1 cellular context compared by ENCODE assay signal in genomic region chr13:113122571-113123225, GRCh38.
TF ChIP-seq lines count a peak whose summit lies in the region.

F10 (plus strand) TSS chr13:113122799; CDS start chr13:113122856, 57 bp downstream.

TF ChIP-seq in HepG2, 621 proteins besides CTCF, POLR2A, EP300 and RAD21 (continued from another document and continues in another):
- TF ChIP-seq, protein P1, sequence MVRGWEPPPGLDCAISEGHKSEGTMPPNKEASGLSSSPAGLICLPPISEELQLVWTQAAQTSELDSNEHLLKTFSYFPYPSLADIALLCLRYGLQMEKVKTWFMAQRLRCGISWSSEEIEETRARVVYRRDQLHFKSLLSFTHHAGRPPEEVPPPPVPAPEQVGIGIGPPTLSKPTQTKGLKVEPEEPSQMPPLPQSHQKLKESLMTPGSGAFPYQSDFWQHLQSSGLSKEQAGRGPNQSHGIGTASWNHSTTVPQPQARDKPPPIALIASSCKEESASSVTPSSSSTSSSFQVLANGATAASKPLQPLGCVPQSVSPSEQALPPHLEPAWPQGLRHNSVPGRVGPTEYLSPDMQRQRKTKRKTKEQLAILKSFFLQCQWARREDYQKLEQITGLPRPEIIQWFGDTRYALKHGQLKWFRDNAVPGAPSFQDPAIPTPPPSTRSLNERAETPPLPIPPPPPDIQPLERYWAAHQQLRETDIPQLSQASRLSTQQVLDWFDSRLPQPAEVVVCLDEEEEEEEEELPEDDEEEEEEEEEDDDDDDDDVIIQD (CRISPR knock-in tag; IDR thresholded peaks at IDR 0.05; ENCODE audit: low read depth), result no peak
- no peak for TF ChIP-seq ZNF235 (CRISPR knock-in tag; IDR thresholded peaks at IDR 0.05; ENCODE audit: borderline replicate concordance)
- TF ChIP-seq TCF12 (IDR thresholded peaks at IDR 0.05), result no peak
- 0 out of 2 replicates have a peak, but pooled peaks have one; percentile 55 for TF ChIP-seq TCF12 (CRISPR knock-in tag; IDR thresholded peaks at IDR 0.05)
- no peak for TF ChIP-seq KAT2B (IDR thresholded peaks at IDR 0.05; ENCODE audit: borderline replicate concordance, low read depth, low read length)
- TF ChIP-seq WIZ (CRISPR knock-in tag; IDR thresholded peaks at IDR 0.05), result no peak
- TF ChIP-seq TBL1XR1 (IDR thresholded peaks at IDR 0.05; ENCODE audit: borderline replicate concordance, low read length, partially characterized antibody), result no peak
- TF ChIP-seq BCL6 (CRISPR knock-in tag; IDR thresholded peaks at IDR 0.05), result peak; percentile 56; the same call in 1 of the 2 replicates
- 0 out of 2 replicates have a peak, but pooled peaks have one; percentile 58 for TF ChIP-seq ZNF652 (CRISPR knock-in tag; IDR thresholded peaks at IDR 0.05; ENCODE audit: borderline replicate concordance, low read depth)
- peak; percentile 72 for TF ChIP-seq GATAD1 (CRISPR knock-in tag; IDR thresholded peaks at IDR 0.05)
- no peak for TF ChIP-seq ZFAT (CRISPR knock-in tag; conservative IDR thresholded peaks at IDR 0.05)
- no peak for TF ChIP-seq ZUFSP (CRISPR knock-in tag; IDR thresholded peaks at IDR 0.05; ENCODE audit: borderline replicate concordance)
- TF ChIP-seq, protein P2, sequence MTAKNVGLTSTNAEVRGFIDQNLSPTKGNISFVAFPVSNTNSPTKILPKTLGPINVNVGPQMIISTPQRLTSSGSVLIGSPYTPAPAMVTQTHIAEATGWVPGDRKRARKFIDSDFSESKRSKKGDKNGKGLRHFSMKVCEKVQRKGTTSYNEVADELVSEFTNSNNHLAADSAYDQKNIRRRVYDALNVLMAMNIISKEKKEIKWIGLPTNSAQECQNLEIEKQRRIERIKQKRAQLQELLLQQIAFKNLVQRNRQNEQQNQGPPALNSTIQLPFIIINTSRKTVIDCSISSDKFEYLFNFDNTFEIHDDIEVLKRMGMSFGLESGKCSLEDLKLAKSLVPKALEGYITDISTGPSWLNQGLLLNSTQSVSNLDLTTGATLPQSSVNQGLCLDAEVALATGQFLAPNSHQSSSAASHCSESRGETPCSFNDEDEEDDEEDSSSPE (CRISPR knock-in tag; IDR thresholded peaks at IDR 0.05), result peak; percentile 53; the same call in 1 of the 2 replicates
- TF ChIP-seq, protein P3, sequence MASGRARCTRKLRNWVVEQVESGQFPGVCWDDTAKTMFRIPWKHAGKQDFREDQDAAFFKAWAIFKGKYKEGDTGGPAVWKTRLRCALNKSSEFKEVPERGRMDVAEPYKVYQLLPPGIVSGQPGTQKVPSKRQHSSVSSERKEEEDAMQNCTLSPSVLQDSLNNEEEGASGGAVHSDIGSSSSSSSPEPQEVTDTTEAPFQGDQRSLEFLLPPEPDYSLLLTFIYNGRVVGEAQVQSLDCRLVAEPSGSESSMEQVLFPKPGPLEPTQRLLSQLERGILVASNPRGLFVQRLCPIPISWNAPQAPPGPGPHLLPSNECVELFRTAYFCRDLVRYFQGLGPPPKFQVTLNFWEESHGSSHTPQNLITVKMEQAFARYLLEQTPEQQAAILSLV (CRISPR knock-in tag; IDR thresholded peaks at IDR 0.05; ENCODE audit: borderline replicate concordance), result peak; percentile 43; the same call in 1 of the 2 replicates
- TF ChIP-seq, protein P4, sequence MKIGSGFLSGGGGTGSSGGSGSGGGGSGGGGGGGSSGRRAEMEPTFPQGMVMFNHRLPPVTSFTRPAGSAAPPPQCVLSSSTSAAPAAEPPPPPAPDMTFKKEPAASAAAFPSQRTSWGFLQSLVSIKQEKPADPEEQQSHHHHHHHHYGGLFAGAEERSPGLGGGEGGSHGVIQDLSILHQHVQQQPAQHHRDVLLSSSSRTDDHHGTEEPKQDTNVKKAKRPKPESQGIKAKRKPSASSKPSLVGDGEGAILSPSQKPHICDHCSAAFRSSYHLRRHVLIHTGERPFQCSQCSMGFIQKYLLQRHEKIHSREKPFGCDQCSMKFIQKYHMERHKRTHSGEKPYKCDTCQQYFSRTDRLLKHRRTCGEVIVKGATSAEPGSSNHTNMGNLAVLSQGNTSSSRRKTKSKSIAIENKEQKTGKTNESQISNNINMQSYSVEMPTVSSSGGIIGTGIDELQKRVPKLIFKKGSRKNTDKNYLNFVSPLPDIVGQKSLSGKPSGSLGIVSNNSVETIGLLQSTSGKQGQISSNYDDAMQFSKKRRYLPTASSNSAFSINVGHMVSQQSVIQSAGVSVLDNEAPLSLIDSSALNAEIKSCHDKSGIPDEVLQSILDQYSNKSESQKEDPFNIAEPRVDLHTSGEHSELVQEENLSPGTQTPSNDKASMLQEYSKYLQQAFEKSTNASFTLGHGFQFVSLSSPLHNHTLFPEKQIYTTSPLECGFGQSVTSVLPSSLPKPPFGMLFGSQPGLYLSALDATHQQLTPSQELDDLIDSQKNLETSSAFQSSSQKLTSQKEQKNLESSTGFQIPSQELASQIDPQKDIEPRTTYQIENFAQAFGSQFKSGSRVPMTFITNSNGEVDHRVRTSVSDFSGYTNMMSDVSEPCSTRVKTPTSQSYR (CRISPR knock-in tag; IDR thresholded peaks at IDR 0.05; ENCODE audit: borderline replicate concordance), result no peak; the same call in 1 of the 2 replicates
- TF ChIP-seq SALL1 (CRISPR knock-in tag; IDR thresholded peaks at IDR 0.05), result peak; percentile 96
- peak; percentile 87 for TF ChIP-seq THRA (CRISPR knock-in tag; IDR thresholded peaks at IDR 0.05; ENCODE audit: borderline replicate concordance)
- TF ChIP-seq POGK (CRISPR knock-in tag; conservative IDR thresholded peaks at IDR 0.05), result no peak; the same call in 1 of the 2 replicates
- peak; percentile 93; the same call in 1 of the 2 replicates for TF ChIP-seq IRX3 (CRISPR knock-in tag; IDR thresholded peaks at IDR 0.05; ENCODE audit: borderline replicate concordance, low read depth)
- TF ChIP-seq KDM6A (CRISPR knock-in tag; IDR thresholded peaks at IDR 0.05; ENCODE audit: low read depth), result peak; percentile 73
- TF ChIP-seq TAF15 (IDR thresholded peaks at IDR 0.05; ENCODE audit: low read depth, low read length, poor library complexity, severe bottlenecking), result no peak
- 0 out of 2 replicates have a peak, but pooled peaks have one; percentile 22 for TF ChIP-seq ZNF790 (CRISPR knock-in tag; IDR thresholded peaks at IDR 0.05; ENCODE audit: borderline replicate concordance)
- peak; percentile 85 for TF ChIP-seq ERF (CRISPR knock-in tag; IDR thresholded peaks at IDR 0.05)
- TF ChIP-seq GFI1 (CRISPR knock-in tag; IDR thresholded peaks at IDR 0.05; ENCODE audit: borderline replicate concordance), result no peak; the same call in 1 of the 2 replicates
- TF ChIP-seq ZNF629 (CRISPR knock-in tag; conservative IDR thresholded peaks at IDR 0.05), result peak; percentile 73
- TF ChIP-seq NFKBIZ (CRISPR knock-in tag; IDR thresholded peaks at IDR 0.05), result peak; percentile 80; the same call in 1 of the 2 replicates
- TF ChIP-seq HMGXB3 (CRISPR knock-in tag; IDR thresholded peaks at IDR 0.05; ENCODE audit: borderline replicate concordance), result no peak
- peak; percentile 55; the same call in 1 of the 2 replicates for TF ChIP-seq ETV5 (CRISPR knock-in tag; IDR thresholded peaks at IDR 0.05; ENCODE audit: borderline replicate concordance)
- TF ChIP-seq, protein P5, sequence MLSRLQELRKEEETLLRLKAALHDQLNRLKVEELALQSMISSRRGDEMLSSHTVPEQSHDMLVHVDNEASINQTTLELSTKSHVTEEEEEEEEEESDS (CRISPR knock-in tag; IDR thresholded peaks at IDR 0.05; ENCODE audit: borderline replicate concordance), result peak; percentile 84; the same call in 1 of the 2 replicates
- TF ChIP-seq ZFP91 (CRISPR knock-in tag; IDR thresholded peaks at IDR 0.05; ENCODE audit: borderline replicate concordance), result peak; percentile 96
- no peak for TF ChIP-seq JARID2 (CRISPR knock-in tag; IDR thresholded peaks at IDR 0.05; ENCODE audit: insufficient replicate concordance)
- TF ChIP-seq ZSCAN22 (CRISPR knock-in tag; IDR thresholded peaks at IDR 0.05), result peak; percentile 91
- TF ChIP-seq GTF2F1 (IDR thresholded peaks at IDR 0.05; ENCODE audit: low read length), result no peak
- no peak for TF ChIP-seq TOE1 (CRISPR knock-in tag; IDR thresholded peaks at IDR 0.05)
- peak; percentile 84 for TF ChIP-seq ZNF280D (CRISPR knock-in tag; IDR thresholded peaks at IDR 0.05)
